Comparison of ENCODE assay signal across 37 cellular contexts in genomic region chr10:10660054-10660453, GRCh38.
A peak's percentile ranks its signal among the peaks of the same experiment; 100 is the strongest.
DNase-seq lines count a peak whose midpoint lies in the region; ATAC-seq, FAIRE-seq and TF ChIP-seq lines count a peak whose summit lies in the region.
"Had no signal": no experiment of that assay in that cellular context is flagged by ENCODE, and none has a peak within 500 bp of the region (broad histone marks: within the 10 kb centered on the region; RNA-seq: fewer than 3 reads in every experiment).

No MANE protein-coding gene starts in this region.

- dilution Hi-C loops in IMR-90 (cut with HindIII; ENCODE audit: low sequenced_read_pairs, unreplicated experiment): no loop called here

- ATAC-seq in HepG2 (no peak), right lobe of liver (no peak), IMR-90 (ENCODE audit: low read depth) (no peak), HG03565 (IDR thresholded peaks at IDR 0.05; ENCODE audit: unreplicated experiment) (no peak)
- no peak for ATAC-seq in activated CD8-positive, alpha-beta T cell treated with anti-CD3 and anti-CD28 coated beads for 36 hours
- ATAC-seq: A549; CD8-positive, alpha-beta T cell had no signal

- peak overlapping the region; percentile 92 for H2BK20ac ChIP-seq in IMR-90 (ENCODE audit: low read depth, low read length)

- WGBS in HepG2 (ENCODE audit: low lambda C conversion rate): 65% methylated on average over 1 of the region's 1 CpG
- WGBS in right lobe of liver (ENCODE audit: insufficient coverage, low coverage, low lambda C conversion rate, missing lambda C conversion rate): 80% methylated on average over 1 of the region's 1 CpG
- no CpG with 5 or more reads among the region's 1 CpG for WGBS in IMR-90 (ENCODE audit: extremely low coverage in 2 of 2, insufficient read length in 1 of 2), 2 experiments
- no CpG with 5 or more reads among the region's 1 CpG for WGBS in mesenchymal stem cell

- no peak overlapping the region for H3K4me3 Mint-ChIP-seq in activated CD8-positive, alpha-beta T cell treated with anti-CD3 and anti-CD28 coated beads for 36 hours
- H3K4me3 Mint-ChIP-seq: B cell; CD14-positive monocyte; CD4-positive, alpha-beta memory T cell; CD4-positive, alpha-beta T cell; CD4-positive, CD25-positive, alpha-beta regulatory T cell; CD8-positive, alpha-beta memory T cell; CD8-positive, alpha-beta T cell had no signal

- H3K9me3 ChIP-seq in HepG2 (ENCODE audit: low read length) (peaks cover 57% of the 10 kb centered on the region), right lobe of liver (no peaks in the 10 kb centered on the region), HEK293 (ENCODE audit: control insufficient read depth, insufficient read depth, low read depth, low read length) (no peaks in the 10 kb centered on the region), IMR-90 (ENCODE audit: control insufficient read depth, insufficient read depth, low read length) (peaks cover 3% of the 10 kb centered on the region; the same call in 1 of the 2 replicates), mesenchymal stem cell (ENCODE audit: control insufficient read depth, low read length) (no peaks in the 10 kb centered on the region)
- H3K9me3 ChIP-seq: BE2C, BLaER1, Caco-2 had no signal

- H3K4me3 ChIP-seq in HepG2 (replicated peaks in 1 of 3; ENCODE audit: insufficient read depth in 1 of 3, low read depth in 2 of 3, low read length in 3 of 3) (no peak overlapping the region), right lobe of liver (no peak overlapping the region), HEK293 (ENCODE audit: low read depth, low read length) (no peak overlapping the region), IMR-90 (ENCODE audit: insufficient read depth, low read depth, low read length) (no peak overlapping the region), mesenchymal stem cell (ENCODE audit: insufficient read depth in 1 of 2, low read depth in 1 of 2, low read length in 2 of 2) (no peak overlapping the region), foreskin fibroblast (ENCODE audit: low read depth in 1 of 2, low read length in 2 of 2) (no peak overlapping the region)
- H3K4me3 ChIP-seq: A549; BLaER1; BLaER1 treated with 17β-estradiol and CSF1 and Interleukin-3, amounts not matched to agents 10 nM and 100 nM had no signal

- peak overlapping the region; percentile 75 for H3K18ac ChIP-seq in IMR-90 (ENCODE audit: low read depth, low read length)
- peak overlapping the region in 1 of 2 experiments; percentile 70 for H3K18ac ChIP-seq in mesenchymal stem cell (ENCODE audit: low read depth in 1 of 2, low read length in 2 of 2)

- H4K91ac ChIP-seq in IMR-90 (ENCODE audit: insufficient read depth, low read depth, low read length) (peak overlapping the region; percentile 94), mesenchymal stem cell (ENCODE audit: low read length) (peak overlapping the region; percentile 50)

- peak overlapping the region; percentile 91 for H3K4ac ChIP-seq in IMR-90 (ENCODE audit: low read depth, low read length)
- peak overlapping the region in 1 of 2 experiments; percentile 51 for H3K4ac ChIP-seq in mesenchymal stem cell (ENCODE audit: low read depth in 1 of 2, low read length in 2 of 2)

- H3K27ac Mint-ChIP-seq in activated CD8-positive, alpha-beta T cell treated with anti-CD3 and anti-CD28 coated beads for 36 hours: no peak overlapping the region
- H3K27ac Mint-ChIP-seq: B cell; CD4-positive, alpha-beta memory T cell; CD4-positive, alpha-beta T cell; CD4-positive, CD25-positive, alpha-beta regulatory T cell; CD8-positive, alpha-beta memory T cell; CD8-positive, alpha-beta T cell had no signal

- peak overlapping the region; percentile 15 to 88; a peak in 1 of 4 replicates for H4K8ac ChIP-seq in IMR-90 (ENCODE audit: low read depth in 2 of 2, low read length in 2 of 2)
- no peak overlapping the region for H4K8ac ChIP-seq in mesenchymal stem cell (ENCODE audit: low read length)

- DNase-seq in HepG2 (ENCODE audit: low spot score) (no peak), right lobe of liver (no peak), IMR-90 (no peak), mesenchymal stem cell (no peak), foreskin fibroblast (no peak)
- DNase-seq in activated CD8-positive, alpha-beta T cell treated with anti-CD3 and anti-CD28 coated beads for 36 hours: no peak
- DNase-seq: 8988T; ACHN; AML-193; BE2C; C1 segment of cervical spinal cord; Caco-2; Calu3; CD4-positive, alpha-beta memory T cell; CD4-positive, alpha-beta T cell; CD4-positive, CD25-positive, alpha-beta regulatory T cell; CD8-positive, alpha-beta memory T cell; CD8-positive, alpha-beta T cell; COR-L47; DMS 273 treated with DMSO at 0.1 percent for 48 hours; DMS153; DMS53; DMS79; DMS79 treated with DMSO at 0.1 percent for 48 hours; DND-41; EL had no signal

- H3K79me2 ChIP-seq in HepG2 (ENCODE audit: insufficient read depth, low read length): no peaks in the 10 kb centered on the region

- peak overlapping the region; percentile 12 for H2BK5ac ChIP-seq in IMR-90 (ENCODE audit: low read depth, low read length, poor library complexity, severe bottlenecking)
- H2BK5ac ChIP-seq in mesenchymal stem cell (ENCODE audit: low read depth, low read length, poor library complexity, severe bottlenecking): no peak overlapping the region

- H3K4me2 ChIP-seq in HepG2 (ENCODE audit: low read depth, low read length) (no peak overlapping the region), IMR-90 (ENCODE audit: low read depth, low read length) (no peak overlapping the region), mesenchymal stem cell (ENCODE audit: low read length, poor library complexity, severe bottlenecking) (no peak overlapping the region)
- H3K4me2 ChIP-seq: A549; BLaER1; BLaER1 treated with 17β-estradiol and CSF1 and Interleukin-3, amounts not matched to agents 10 nM and 100 nM had no signal

- H3K27me3 ChIP-seq in HepG2 (ENCODE audit: control insufficient read depth in 1 of 2, insufficient read depth in 2 of 2, low read length in 2 of 2): no peaks in the 10 kb centered on the region; a peak in 1 of 5 replicates
- H3K27me3 ChIP-seq in right lobe of liver: no peaks in the 10 kb centered on the region
- no peaks in the 10 kb centered on the region for H3K27me3 ChIP-seq in IMR-90 (ENCODE audit: control insufficient read depth, insufficient read depth, low read length)
- H3K27me3 ChIP-seq in mesenchymal stem cell (ENCODE audit: control insufficient read depth in 1 of 2, insufficient read depth in 1 of 2, low read length in 2 of 2): no peaks in the 10 kb centered on the region
- H3K27me3 ChIP-seq: BE2C; BLaER1; BLaER1 treated with 17β-estradiol and CSF1 and Interleukin-3, amounts not matched to agents 10 nM and 100 nM had no signal

- TF ChIP-seq EP300 in HepG2 (IDR thresholded peaks at IDR 0.05; ENCODE audit: low read depth in 2 of 2, low read length in 2 of 2): no peak
- no peak for TF ChIP-seq EP300 in HepG2 (CRISPR knock-in tag; IDR thresholded peaks at IDR 0.05; ENCODE audit: borderline replicate concordance)

- no peak overlapping the region for H2AFZ ChIP-seq in HepG2 (ENCODE audit: low read length)
- H2AFZ ChIP-seq in IMR-90 (replicated peaks; ENCODE audit: low read length, poor library complexity): no peak overlapping the region
- no peak overlapping the region for H2AFZ ChIP-seq in mesenchymal stem cell (ENCODE audit: low read depth, low read length)

- BruUV-seq in HepG2 (replicated peaks; lab: Mats Ljungman, UMichigan) (no TSS peak), IMR-90 (replicated peaks; lab: Mats Ljungman, UMichigan) (no TSS peak)

- in situ Hi-C loops in HepG2 (cut with HindIII; ENCODE audit: extremely low pct_ligation_motif_present, low pct_unique_long_range_greater_than_20kb) (no loop called here), IMR-90 (cut with MboI; ENCODE audit: low sequenced_read_pairs) (no loop called here)

- H4K20me1 ChIP-seq in HepG2 (ENCODE audit: insufficient read depth, low read length) (no peaks in the 10 kb centered on the region), IMR-90 (ENCODE audit: insufficient read depth, low read length) (no peaks in the 10 kb centered on the region)
- H4K20me1 ChIP-seq: BLaER1; BLaER1 treated with 17β-estradiol and CSF1 and Interleukin-3, amounts not matched to agents 10 nM and 100 nM had no signal

- TF ChIP-seq RAD21 in HepG2 (CRISPR knock-in tag; IDR thresholded peaks at IDR 0.05) (no peak), IMR-90 (IDR thresholded peaks at IDR 0.05; ENCODE audit: low read length) (no peak)

- peaks cover 11% of the 10 kb centered on the region; the same call in 1 of the 2 replicates for H3K9me1 ChIP-seq in IMR-90 (ENCODE audit: insufficient read depth, low read length)

- H3K36me3 ChIP-seq in HepG2 (replicated peaks in 1 of 2; ENCODE audit: control insufficient read depth in 1 of 2, insufficient read depth in 2 of 2, low read length in 2 of 2): no peaks in the 10 kb centered on the region
- H3K36me3 ChIP-seq in right lobe of liver: no peaks in the 10 kb centered on the region
- no peaks in the 10 kb centered on the region for H3K36me3 ChIP-seq in HEK293 (ENCODE audit: control insufficient read depth in 2 of 2, insufficient read depth in 1 of 2, low read length in 2 of 2)
- no peaks in the 10 kb centered on the region for H3K36me3 ChIP-seq in IMR-90 (ENCODE audit: control insufficient read depth, insufficient read depth, low read length)
- H3K36me3 ChIP-seq in mesenchymal stem cell (ENCODE audit: control insufficient read depth in 1 of 2, insufficient read depth in 2 of 2, low read depth in 1 of 2, low read length in 2 of 2): no peaks in the 10 kb centered on the region
- H3K36me3 ChIP-seq: BE2C; BLaER1; BLaER1 treated with 17β-estradiol and CSF1 and Interleukin-3, amounts not matched to agents 10 nM and 100 nM had no signal

- intact Hi-C loops in HepG2 (cut with micrococcal nuclease; ENCODE audit: unreplicated experiment): no loop called here
- intact Hi-C loops in right lobe of liver (cut with DNase I): no loop called here
- intact Hi-C loops in IMR-90 (cut with micrococcal nuclease): loop anchor here (5.0 kb wide), 2 partner anchors 377 to 1053 kb away; no protein-coding TSS in a partner anchor
- intact Hi-C loops in activated CD8-positive, alpha-beta T cell treated with anti-CD3 and anti-CD28 coated beads for 36 hours (cut with micrococcal nuclease): no loop called here

- H2AK5ac ChIP-seq in IMR-90 (ENCODE audit: low read depth, low read length): 0 out of 2 replicates have a peak overlapping the region, but pooled peaks have one; percentile 3
- H2AK5ac ChIP-seq in mesenchymal stem cell (ENCODE audit: low read length, severe bottlenecking): no peak overlapping the region

- no peaks in the 10 kb centered on the region for H3K9me3 Mint-ChIP-seq in activated CD8-positive, alpha-beta T cell treated with anti-CD3 and anti-CD28 coated beads for 36 hours

- no peak overlapping the region for H3K9ac ChIP-seq in HepG2 (ENCODE audit: insufficient read depth, low read depth, low read length)
- H3K9ac ChIP-seq in IMR-90 (ENCODE audit: low read depth, low read length): no peak overlapping the region
- H3K9ac ChIP-seq in mesenchymal stem cell (ENCODE audit: low read length): no peak overlapping the region
- H3K9ac ChIP-seq: BLaER1; BLaER1 treated with 17β-estradiol and CSF1 and Interleukin-3, amounts not matched to agents 10 nM and 100 nM had no signal

- H3K56ac ChIP-seq in IMR-90 (ENCODE audit: extremely low read depth, insufficient read depth, low read length): no peak overlapping the region

- no peaks in the 10 kb centered on the region for H3K4me1 Mint-ChIP-seq in activated CD8-positive, alpha-beta T cell treated with anti-CD3 and anti-CD28 coated beads for 36 hours (ENCODE audit: low read depth)
- H3K4me1 Mint-ChIP-seq: B cell; CD4-positive, alpha-beta memory T cell; CD8-positive, alpha-beta memory T cell had no signal

- H2BK15ac ChIP-seq in IMR-90 (ENCODE audit: low read depth, low read length): peak overlapping the region; percentile 97; the same call in 1 of the 3 replicates
- peak overlapping the region; percentile 28 for H2BK15ac ChIP-seq in mesenchymal stem cell (ENCODE audit: low read depth, poor library complexity, severe bottlenecking)

- H3K27ac ChIP-seq in HepG2 (ENCODE audit: extremely low read length, insufficient read depth, low read length): no peak overlapping the region
- H3K27ac ChIP-seq in right lobe of liver: no peak overlapping the region
- no peak overlapping the region for H3K27ac ChIP-seq in HEK293 (ENCODE audit: extremely low read depth, low read depth, low read length)
- peak overlapping the region; percentile 24; the same call in 1 of the 2 replicates for H3K27ac ChIP-seq in IMR-90 (ENCODE audit: insufficient read depth, low read length)
- H3K27ac ChIP-seq in mesenchymal stem cell (ENCODE audit: low read length, poor library complexity, severe bottlenecking): no peak overlapping the region
- H3K27ac ChIP-seq: 22Rv1; A549; BLaER1; BLaER1 treated with 17β-estradiol and CSF1 and Interleukin-3, amounts not matched to agents 10 nM and 100 nM; C4-2B had no signal

- H2AK9ac ChIP-seq in IMR-90 (replicated peaks; ENCODE audit: low read depth, low read length, poor library complexity): no peak overlapping the region

- peak overlapping the region; percentile 56; the same call in 1 of the 2 replicates for H4K5ac ChIP-seq in IMR-90 (ENCODE audit: low read depth, low read length)

- H2BK120ac ChIP-seq in IMR-90 (ENCODE audit: low read depth, low read length) (peak overlapping the region; percentile 92), mesenchymal stem cell (ENCODE audit: low read depth, low read length) (peak overlapping the region; percentile 73)

- H3K14ac ChIP-seq in IMR-90 (replicated peaks; ENCODE audit: low read depth, low read length) (no peak overlapping the region), mesenchymal stem cell (ENCODE audit: low read length in 2 of 2) (no peak overlapping the region)

- H3K79me1 ChIP-seq in IMR-90 (ENCODE audit: low read depth in 1 of 2, low read length in 2 of 2): no peaks in the 10 kb centered on the region
- no peaks in the 10 kb centered on the region for H3K79me1 ChIP-seq in mesenchymal stem cell (replicated peaks; ENCODE audit: low read length, poor library complexity, severe bottlenecking)

- H3K36me3 Mint-ChIP-seq in activated CD8-positive, alpha-beta T cell treated with anti-CD3 and anti-CD28 coated beads for 36 hours (ENCODE audit: low read depth): no peaks in the 10 kb centered on the region
- H3K36me3 Mint-ChIP-seq: CD4-positive, alpha-beta memory T cell; CD4-positive, CD25-positive, alpha-beta regulatory T cell; CD8-positive, alpha-beta memory T cell; CD8-positive, alpha-beta T cell had no signal

- TF ChIP-seq CTCF in HepG2 (CRISPR knock-in tag; IDR thresholded peaks at IDR 0.05): no peak
- TF ChIP-seq CTCF in right lobe of liver (IDR thresholded peaks at IDR 0.05): no peak
- no peak for TF ChIP-seq CTCF in HEK293 (tag by site-specific recombination; IDR thresholded peaks at IDR 0.05)
- TF ChIP-seq CTCF in IMR-90 (conservative IDR thresholded peaks at IDR 0.05; ENCODE audit: low read depth, low read length): no peak
- TF ChIP-seq CTCF in activated CD8-positive, alpha-beta T cell treated with anti-CD3 and anti-CD28 coated beads for 36 hours (IDR thresholded peaks at IDR 0.05): no peak
- TF ChIP-seq CTCF in foreskin fibroblast (IDR thresholded peaks at IDR 0.05; ENCODE audit: low read depth, low read length): no peak

- peak overlapping the region; percentile 59 to 93 for H2BK12ac ChIP-seq in mesenchymal stem cell (ENCODE audit: low read length in 2 of 2)

- H3K23ac ChIP-seq in IMR-90 (ENCODE audit: low read depth, low read length): no peak overlapping the region
- no peak overlapping the region for H3K23ac ChIP-seq in mesenchymal stem cell (ENCODE audit: low read length in 2 of 2)

- CTCF ChIA-PET in HepG2 (lab: Yijun Ruan, JAX; ENCODE audit: low intra/inter-chr PET ratio, low total read pairs) (no interaction called here), HEK293 (lab: Yijun Ruan, JAX) (no interaction called here), IMR-90 (lab: Yijun Ruan, JAX) (no interaction called here)
- CTCF ChIA-PET in activated CD8-positive, alpha-beta T cell treated with anti-CD3 and anti-CD28 coated beads for 36 hours (lab: Charles Lee): no interaction called here

- FAIRE-seq in HepG2 (lab: Jason Lieb, UNC): no peak
- FAIRE-seq: A204.1, A549, D721Med had no signal

- TF ChIP-seq POLR2A in HepG2 (IDR thresholded peaks at IDR 0.05; ENCODE audit: insufficient read depth in 1 of 2, low read depth in 2 of 2, low read length in 2 of 2) (no peak), right lobe of liver (IDR thresholded peaks at IDR 0.05) (no peak), IMR-90 (IDR thresholded peaks at IDR 0.05; ENCODE audit: low read depth, low read length) (no peak)

- POLR2A ChIA-PET in HepG2 (lab: Yijun Ruan, JAX) (no interaction called here), HEK293 (lab: Yijun Ruan, JAX) (no interaction called here), IMR-90 (lab: Charles Lee; ENCODE audit: unreplicated experiment) (no interaction called here)
- POLR2A ChIA-PET in activated CD8-positive, alpha-beta T cell treated with anti-CD3 and anti-CD28 coated beads for 36 hours (lab: Charles Lee): no interaction called here

- peaks cover 5% of the 10 kb centered on the region for H3K27me3 Mint-ChIP-seq in activated CD8-positive, alpha-beta T cell treated with anti-CD3 and anti-CD28 coated beads for 36 hours

- H3K4me1 ChIP-seq in HepG2 (ENCODE audit: insufficient read depth, low read length): no peaks in the 10 kb centered on the region
- H3K4me1 ChIP-seq in right lobe of liver: no peaks in the 10 kb centered on the region
- H3K4me1 ChIP-seq in HEK293 (ENCODE audit: control insufficient read depth, insufficient read depth, low read length): peaks cover 4% of the 10 kb centered on the region
- H3K4me1 ChIP-seq in IMR-90 (ENCODE audit: control insufficient read depth, insufficient read depth, low read length): peaks cover 9% of the 10 kb centered on the region
- no peaks in the 10 kb centered on the region for H3K4me1 ChIP-seq in mesenchymal stem cell (ENCODE audit: control insufficient read depth, insufficient read depth, low read depth, low read length)
- H3K4me1 ChIP-seq: A549, BE2C, BLaER1, Caco-2 had no signal

Comparison
In these comparisons a context has a peak if more than half of its experiments do, and no peak if none do; other contexts are left out.
1. Of the 63 proteins assayed by ChIP-seq in both HepG2 and HEK293: peak only in HepG2: none; only in HEK293: ATF2 and SETDB1; in both: none; in neither: 61.